ENCODE assay signal across 14 cellular contexts in the genomic region with DNA sequence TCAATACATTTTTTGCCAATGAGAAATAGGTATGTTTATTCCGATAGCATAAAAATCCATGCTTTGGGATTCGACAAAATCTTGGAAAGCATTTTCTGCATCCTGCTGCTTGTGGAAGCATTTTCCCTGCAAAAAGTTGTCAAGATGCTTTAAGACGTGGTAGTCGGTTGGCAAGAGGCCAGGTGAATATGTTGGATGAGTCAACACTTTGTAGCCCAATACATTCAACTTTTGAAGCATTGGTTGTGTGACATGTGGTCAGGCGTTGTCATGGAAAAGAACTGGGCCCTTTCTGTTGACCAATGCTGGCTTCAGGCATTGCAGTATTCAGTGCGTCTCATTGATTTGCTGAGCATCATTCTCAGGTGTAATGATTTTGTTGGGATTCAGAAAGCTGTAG.
DNase-seq lines count a peak whose midpoint lies in the region; ATAC-seq and TF ChIP-seq lines count a peak whose summit lies in the region.
"Had no signal": no experiment of that assay in that cellular context is flagged by ENCODE, and none has a peak within 500 bp of the region (broad histone marks: within the 10 kb centered on the region; RNA-seq: fewer than 3 reads in every experiment).

No MANE protein-coding gene starts in this region.

- H3K27me3 Mint-ChIP-seq in CD4-positive, alpha-beta T cell = no peaks in the 10 kb centered on the region

- H3K4me2 ChIP-seq in GM23248 (ENCODE audit: unreplicated experiment) = no peak overlapping the region
- H3K4me2 ChIP-seq: PC-9 had no signal

- no peaks in the 10 kb centered on the region for H4K20me1 ChIP-seq in GM23248 (ENCODE audit: insufficient read depth)

- H2AFZ ChIP-seq in GM23248 = no peak overlapping the region
- H2AFZ ChIP-seq: PC-9 had no signal

- no peaks in the 10 kb centered on the region for H3K9me2 ChIP-seq in GM23248 (ENCODE audit: insufficient read depth)

- no peak overlapping the region for H3K27ac ChIP-seq in GM23248
- H3K27ac ChIP-seq in CD4-positive, alpha-beta T cell (ENCODE audit: low read depth, low read length) = no peak overlapping the region
- H3K27ac ChIP-seq: PC-9 had no signal

- POLR2A ChIA-PET in CD4-positive, alpha-beta T cell (lab: Charles Lee) = no interaction called here

- H3K4me3 Mint-ChIP-seq in CD4-positive, alpha-beta T cell = no peak overlapping the region

- no peaks in the 10 kb centered on the region for H3F3A ChIP-seq in GM23248 (ENCODE audit: insufficient read depth)

- no peaks in the 10 kb centered on the region for H3K4me1 ChIP-seq in GM23248 (ENCODE audit: insufficient read depth)

- TF ChIP-seq CTCF in astrocyte of the spinal cord (IDR thresholded peaks at IDR 0.05; ENCODE audit: low read depth, low read length) (no peak), retinal pigment epithelial cell (conservative IDR thresholded peaks at IDR 0.05; ENCODE audit: low read depth, low read length) (no peak)
- TF ChIP-seq CTCF in CD4-positive, alpha-beta T cell (IDR thresholded peaks at IDR 0.05) = no peak

- no peaks in the 10 kb centered on the region for H3K9me3 Mint-ChIP-seq in CD4-positive, alpha-beta T cell

- H3K9ac ChIP-seq in GM23248 = no peak overlapping the region

- in situ Hi-C loops in GM23248 (cut with MboI) (no loop called here), astrocyte of the spinal cord (cut with HindIII; ENCODE audit: low sequenced_read_pairs) (no loop called here)

- intact Hi-C loops in CD4-positive, alpha-beta T cell (cut with DNase I, micrococcal nuclease) = no loop called here

- H3K27me3 ChIP-seq in GM23248 (replicated peaks; ENCODE audit: insufficient read depth) = no peaks in the 10 kb centered on the region
- H3K27me3 ChIP-seq in CD4-positive, alpha-beta T cell (ENCODE audit: control insufficient read depth, insufficient read depth, low read length) = no peaks in the 10 kb centered on the region
- H3K27me3 ChIP-seq: BE2C had no signal

- 35 to 40% methylated on average over 6 of the region's 6 CpGs for WGBS in GM23248 (ENCODE audit: low coverage in 1 of 2, low lambda C conversion rate in 2 of 2, missing lambda C conversion rate in 2 of 2), 2 experiments

- H3K27ac Mint-ChIP-seq in CD4-positive, alpha-beta T cell = no peak overlapping the region

- H3K9me3 ChIP-seq in GM23248 (ENCODE audit: low read depth) = no peaks in the 10 kb centered on the region
- H3K9me3 ChIP-seq in CD4-positive, alpha-beta T cell (ENCODE audit: control insufficient read depth, low read length) = no peaks in the 10 kb centered on the region
- H3K9me3 ChIP-seq: BE2C had no signal

- H3K4me1 Mint-ChIP-seq in CD4-positive, alpha-beta T cell (ENCODE audit: low read depth) = no peaks in the 10 kb centered on the region

- no peak for ATAC-seq in CD4-positive, alpha-beta T cell (ENCODE audit: poor library complexity)
- no peak for ATAC-seq in GM18867 (IDR thresholded peaks at IDR 0.05; ENCODE audit: unreplicated experiment)
- ATAC-seq: GM12878, HCT116 had no signal

- CTCF ChIA-PET in CD4-positive, alpha-beta T cell (lab: Charles Lee) = no interaction called here

- no peaks in the 10 kb centered on the region for H3K36me3 Mint-ChIP-seq in CD4-positive, alpha-beta T cell (ENCODE audit: low read depth)

- peak; percentile 2 for DNase-seq in GM23248
- DNase-seq in OCI-M1 (lab: John Stamatoyannopoulos, UW) = peak; percentile 4
- peak; percentile 17 for DNase-seq in astrocyte of the spinal cord (ENCODE audit: low read depth, low spot score)
- peak; percentile 39 for DNase-seq in retinal pigment epithelial cell (ENCODE audit: low read depth)
- no peak for DNase-seq in amniotic stem cell (lab: John Stamatoyannopoulos, UW)
- no peak for DNase-seq in CD4-positive, alpha-beta T cell
- DNase-seq: BE2C, NCI-H1092, NCI-H69, PC-9, SHP77 had no signal

- no peaks in the 10 kb centered on the region for H3K79me2 ChIP-seq in GM23248 (ENCODE audit: insufficient read depth)

- H3K4me3 ChIP-seq in GM23248 = no peak overlapping the region
- H3K4me3 ChIP-seq in astrocyte of the spinal cord (ENCODE audit: low read depth, low read length) = no peak overlapping the region
- no peak overlapping the region for H3K4me3 ChIP-seq in retinal pigment epithelial cell (ENCODE audit: low read length)
- H3K4me3 ChIP-seq: GM12878, PC-9 had no signal

- H3K36me3 ChIP-seq in GM23248 (ENCODE audit: low read depth) = no peaks in the 10 kb centered on the region

Comparison
In these comparisons a context has a peak if more than half of its experiments do, and no peak if none do; other contexts are left out.
1. DNase-seq: peak in GM23248 (single experiment), OCI-M1 (single experiment), astrocyte of the spinal cord (single experiment) and retinal pigment epithelial cell (single experiment); none in amniotic stem cell (single experiment) and CD4-positive, alpha-beta T cell (0 of 10).